Comparison of ENCODE assay signal across 8 cellular contexts in genomic region chr16:82639666-82640336, GRCh38. TPM values are rescaled to one million over a fixed set of nuclear protein-coding genes. Genes with fewer than 3 reads are reported as not detected.
DNase-seq lines count a peak whose midpoint lies in the region; ATAC-seq and TF ChIP-seq lines count a peak whose summit lies in the region.

No MANE protein-coding gene starts in this region.

- H3K9me3 ChIP-seq in adrenal gland (replicated peaks in 1 of 3), result no peaks in the 10 kb centered on the region

- H3K4me3 Mint-ChIP-seq in activated CD4-positive, alpha-beta T cell treated with anti-CD3 and anti-CD28 coated beads for 36 hours, result no peak overlapping the region

- H3K4me3 ChIP-seq in adrenal gland, result no peak overlapping the region

- peak; percentile 78 for DNase-seq in activated CD4-positive, alpha-beta T cell treated with anti-CD3 and anti-CD28 coated beads for 36 hours
- no peak for DNase-seq in activated CD4-positive, alpha-beta T cell treated with anti-CD3 and anti-CD28 coated beads for 1 hour
- DNase-seq in RPMI8226, result peak; percentile 39
- peak in 6 of 7 donors; percentile 22 to 62 (median 46) for DNase-seq in adrenal gland
- peak; percentile 72 for DNase-seq in iPS-NIHi7 (ENCODE audit: extremely low spot score)
- DNase-seq in stimulated activated CD4-positive, alpha-beta T cell treated with anti-CD3 and anti-CD28 coated beads, Interleukin-4, amount 100 ng/mL, for 24 hours, result peak; percentile 50
- no peak for DNase-seq in DMS79 (lab: John Stamatoyannopoulos, UW)

- peaks cover 5% of the 10 kb centered on the region for H3K27me3 Mint-ChIP-seq in activated CD4-positive, alpha-beta T cell treated with anti-CD3 and anti-CD28 coated beads for 36 hours

- TF ChIP-seq CTCF in adrenal gland (IDR thresholded peaks at IDR 0.05), result peak; percentile 42 to 62 (median 50)

- 31 to 38% (median 37%) methylated on average over 7 to 9 of the region's 9 CpGs for WGBS in adrenal gland, 4 donors

- H3K36me3 ChIP-seq in adrenal gland (replicated peaks in 1 of 2), result no peaks in the 10 kb centered on the region

- peaks cover 15% of the 10 kb centered on the region for H3K4me1 Mint-ChIP-seq in activated CD4-positive, alpha-beta T cell treated with anti-CD3 and anti-CD28 coated beads for 36 hours

- H3K4me1 ChIP-seq in adrenal gland (replicated peaks in 1 of 2), result no peaks in the 10 kb centered on the region

- no peaks in the 10 kb centered on the region for H3K36me3 Mint-ChIP-seq in activated CD4-positive, alpha-beta T cell treated with anti-CD3 and anti-CD28 coated beads for 36 hours (ENCODE audit: low read depth)

- H3K27ac ChIP-seq in adrenal gland, result no peak overlapping the region

- peak; percentile 47 for ATAC-seq in activated CD4-positive, alpha-beta T cell treated with anti-CD3 and anti-CD28 coated beads for 36 hours
- ATAC-seq in HG03095 (IDR thresholded peaks at IDR 0.05; ENCODE audit: unreplicated experiment), result peak; percentile 58

- H3K27me3 ChIP-seq in adrenal gland, result no peaks in the 10 kb centered on the region

- CTCF ChIA-PET in activated CD4-positive, alpha-beta T cell treated with anti-CD3 and anti-CD28 coated beads for 36 hours (lab: Charles Lee), result interaction anchor here (0.7 to 2.6 kb wide), 8 partner anchors 11 to 145 kb away, joined by 3 to 7 read pairs (median 5); no protein-coding TSS in a partner anchor

- POLR2A ChIA-PET in activated CD4-positive, alpha-beta T cell treated with anti-CD3 and anti-CD28 coated beads for 36 hours (lab: Charles Lee), result no interaction called here

- intact Hi-C loops in activated CD4-positive, alpha-beta T cell treated with anti-CD3 and anti-CD28 coated beads for 36 hours (cut with DNase I, micrococcal nuclease), result loop anchor here (1.0 to 2.0 kb wide), 3 partner anchors 15 to 376 kb away; no protein-coding TSS in a partner anchor
- intact Hi-C loops in adrenal gland (cut with DNase I), result no loop called here

- TF ChIP-seq POLR2A in adrenal gland (IDR thresholded peaks at IDR 0.05), result no peak

- no peak overlapping the region for H3K27ac Mint-ChIP-seq in activated CD4-positive, alpha-beta T cell treated with anti-CD3 and anti-CD28 coated beads for 36 hours

- no peaks in the 10 kb centered on the region for H3K9me3 Mint-ChIP-seq in activated CD4-positive, alpha-beta T cell treated with anti-CD3 and anti-CD28 coated beads for 36 hours (ENCODE audit: low read depth)

RNA-seq across cellular contexts. Expression of gene CDH13, which starts 13.0 kb away (rescaled TPM):
- not detected for total RNA-seq in activated CD4-positive, alpha-beta T cell treated with anti-CD3 and anti-CD28 coated beads for 36 hours
- 10 to 100 TPM in 1 of 8 donors, 1 to 10 TPM in 6, under 1 TPM in 1; 0.86 to 30.6 (median 2.4) TPM for total RNA-seq in adrenal gland
- polyA plus RNA-seq in adrenal gland, result 1 to 10 TPM in 2 of 3 donors, under 1 TPM in 1; 0.97 to 3.3 (median 1.6) TPM

Comparison
In these comparisons a context has a peak if more than half of its experiments do, and no peak if none do; other contexts are left out.
1. DNase-seq: peak in activated CD4-positive, alpha-beta T cell treated with anti-CD3 and anti-CD28 coated beads for 36 hours (single experiment), RPMI8226 (single experiment), adrenal gland (6 of 7), iPS-NIHi7 (single experiment) and stimulated activated CD4-positive, alpha-beta T cell treated with anti-CD3 and anti-CD28 coated beads, Interleukin-4, amount 100 ng/mL, for 24 hours (single experiment); none in activated CD4-positive, alpha-beta T cell treated with anti-CD3 and anti-CD28 coated beads for 1 hour (single experiment) and DMS79 (single experiment).
2. intact Hi-C loops: an anchor here in activated CD4-positive, alpha-beta T cell treated with anti-CD3 and anti-CD28 coated beads for 36 hours (1.0 to 2.0 kb wide); none called in adrenal gland.